Comparison of ENCODE assay signal across 8 cellular contexts in genomic region chr5:175728885-175729828, GRCh38.
DNase-seq lines count a peak whose midpoint lies in the region; ATAC-seq and TF ChIP-seq lines count a peak whose summit lies in the region.

No MANE protein-coding gene starts in this region.

- POLR2A ChIA-PET in activated naive CD8-positive, alpha-beta T cell treated with anti-CD3 and anti-CD28 coated beads, Interleukin-2, amount 10 ng/mL, durations not matched to agents 7 days and 5 days (lab: Charles Lee): interaction anchor here (0.7 kb wide), 1 partner anchor 70 kb away, joined by 3 read pairs; no protein-coding TSS in a partner anchor

- no peak overlapping the region for H3K4me3 Mint-ChIP-seq in activated naive CD8-positive, alpha-beta T cell treated with anti-CD3 and anti-CD28 coated beads, Interleukin-2, amount 10 ng/mL, durations not matched to agents 7 days and 5 days
- H3K4me3 Mint-ChIP-seq in activated naive CD8-positive, alpha-beta T cell treated with anti-CD3 and anti-CD28 coated beads, Interleukin-2, amount 50 U/mL, for 24 hours: no peak overlapping the region

- H3K27ac ChIP-seq in SJCRH30 (no peak overlapping the region), hepatocyte (no peak overlapping the region), stomach (no peak overlapping the region), gastrocnemius medialis (no peak overlapping the region)

- no peak for DNase-seq in activated naive CD8-positive, alpha-beta T cell treated with anti-CD3 and anti-CD28 coated beads, Interleukin-2, amount 10 ng/mL, durations not matched to agents 7 days and 5 days
- DNase-seq in activated naive CD8-positive, alpha-beta T cell treated with anti-CD3 and anti-CD28 coated beads, Interleukin-2, amount 50 U/mL, for 24 hours: no peak
- DNase-seq in SJCRH30 (peak; percentile 38 to 52), hepatocyte (ENCODE audit: low spot score) (peak; percentile 69), stomach (peak; percentile 43), DMS79 treated with DMSO at 0.1 percent for 48 hours (lab: John Stamatoyannopoulos, UW) (no peak), gastrocnemius medialis (no peak), NCI-H2107 treated with DMSO at 0.1 percent for 48 hours (lab: John Stamatoyannopoulos, UW; ENCODE audit: unreplicated experiment) (no peak)

- H3K9me3 ChIP-seq in SJCRH30 (replicated peaks): no peaks in the 10 kb centered on the region
- no peaks in the 10 kb centered on the region for H3K9me3 ChIP-seq in hepatocyte (ENCODE audit: low read depth)
- peaks cover 0 to 5% (median 1%) of the 10 kb centered on the region in 4 donors for H3K9me3 ChIP-seq in stomach
- H3K9me3 ChIP-seq in gastrocnemius medialis: no peaks in the 10 kb centered on the region

- no peaks in the 10 kb centered on the region for H3K79me2 ChIP-seq in hepatocyte

- ATAC-seq in activated naive CD8-positive, alpha-beta T cell treated with anti-CD3 and anti-CD28 coated beads, Interleukin-2, amount 10 ng/mL, durations not matched to agents 7 days and 5 days (ENCODE audit: low read depth): peak; percentile 14
- no peak for ATAC-seq in activated naive CD8-positive, alpha-beta T cell treated with anti-CD3 and anti-CD28 coated beads, Interleukin-2, amount 50 U/mL, for 24 hours
- ATAC-seq in gastrocnemius medialis: no peak

- H3K27me3 ChIP-seq in SJCRH30 (no peaks in the 10 kb centered on the region), hepatocyte (no peaks in the 10 kb centered on the region), stomach (peaks cover 0 to 50% (median 12%) of the 10 kb centered on the region in 3 donors), gastrocnemius medialis (peaks cover 6 to 18% (median 15%) of the 10 kb centered on the region in 3 donors)

- no peaks in the 10 kb centered on the region for H4K20me1 ChIP-seq in hepatocyte (ENCODE audit: insufficient read depth, poor library complexity, severe bottlenecking)

- H3K4me1 ChIP-seq in SJCRH30: no peaks in the 10 kb centered on the region
- H3K4me1 ChIP-seq in hepatocyte (ENCODE audit: insufficient read depth): peaks cover 6% of the 10 kb centered on the region
- H3K4me1 ChIP-seq in stomach: peaks cover 8 to 13% (median 11%) of the 10 kb centered on the region in 4 donors
- no peaks in the 10 kb centered on the region for H3K4me1 ChIP-seq in gastrocnemius medialis

- intact Hi-C loops in stomach (cut with DNase I; ENCODE audit: low total_unique reads): no loop called here
- intact Hi-C loops in gastrocnemius medialis (cut with DNase I; ENCODE audit: low total_unique reads): no loop called here

- no peaks in the 10 kb centered on the region for H3K9me2 ChIP-seq in hepatocyte (replicated peaks; ENCODE audit: insufficient read depth)

- no peaks in the 10 kb centered on the region for H3K36me3 Mint-ChIP-seq in activated naive CD8-positive, alpha-beta T cell treated with anti-CD3 and anti-CD28 coated beads, Interleukin-2, amount 10 ng/mL, durations not matched to agents 7 days and 5 days
- no peaks in the 10 kb centered on the region for H3K36me3 Mint-ChIP-seq in activated naive CD8-positive, alpha-beta T cell treated with anti-CD3 and anti-CD28 coated beads, Interleukin-2, amount 50 U/mL, for 24 hours (ENCODE audit: low read depth)

- TF ChIP-seq CTCF in hepatocyte (IDR thresholded peaks at IDR 0.05; ENCODE audit: poor library complexity) (peak; percentile 60), stomach (IDR thresholded peaks at IDR 0.05) (peak in 1 of 7 experiments; percentile 27), gastrocnemius medialis (IDR thresholded peaks at IDR 0.05 in 4 of 5, conservative IDR thresholded peaks at IDR 0.05 in 1 of 5) (no peak)

- H3K27me3 Mint-ChIP-seq in activated naive CD8-positive, alpha-beta T cell treated with anti-CD3 and anti-CD28 coated beads, Interleukin-2, amount 10 ng/mL, durations not matched to agents 7 days and 5 days: peaks cover 17% of the 10 kb centered on the region
- H3K27me3 Mint-ChIP-seq in activated naive CD8-positive, alpha-beta T cell treated with anti-CD3 and anti-CD28 coated beads, Interleukin-2, amount 50 U/mL, for 24 hours: peaks cover 12% of the 10 kb centered on the region

- H3K4me3 ChIP-seq in SJCRH30 (no peak overlapping the region), hepatocyte (no peak overlapping the region), stomach (peak overlapping the region in 1 of 4 donors; percentile 17), gastrocnemius medialis (no peak overlapping the region)

- in situ Hi-C loops in gastrocnemius medialis (cut with MboI; ENCODE audit: low sequenced_read_pairs in 4 of 4): no loop called here

- H3K27ac Mint-ChIP-seq in activated naive CD8-positive, alpha-beta T cell treated with anti-CD3 and anti-CD28 coated beads, Interleukin-2, amount 10 ng/mL, durations not matched to agents 7 days and 5 days: no peak overlapping the region
- H3K27ac Mint-ChIP-seq in activated naive CD8-positive, alpha-beta T cell treated with anti-CD3 and anti-CD28 coated beads, Interleukin-2, amount 50 U/mL, for 24 hours: no peak overlapping the region

- peaks cover 3% of the 10 kb centered on the region for H3K4me1 Mint-ChIP-seq in activated naive CD8-positive, alpha-beta T cell treated with anti-CD3 and anti-CD28 coated beads, Interleukin-2, amount 10 ng/mL, durations not matched to agents 7 days and 5 days
- peaks cover 3% of the 10 kb centered on the region for H3K4me1 Mint-ChIP-seq in activated naive CD8-positive, alpha-beta T cell treated with anti-CD3 and anti-CD28 coated beads, Interleukin-2, amount 50 U/mL, for 24 hours

- peak overlapping the region; percentile 74 for H3K4me2 ChIP-seq in hepatocyte

- no peak for TF ChIP-seq EP300 in stomach (IDR thresholded peaks at IDR 0.05)

- WGBS in hepatocyte (ENCODE audit: low lambda C conversion rate, missing lambda C conversion rate): 23% methylated on average over 32 of the region's 33 CpGs
- WGBS in stomach, 5 donors: 19 to 29% (median 20%) methylated on average over 29 to 33 of the region's 33 CpGs

- no peaks in the 10 kb centered on the region for H3K36me3 ChIP-seq in SJCRH30
- no peaks in the 10 kb centered on the region for H3K36me3 ChIP-seq in hepatocyte (replicated peaks; ENCODE audit: insufficient read depth, low read depth)
- no peaks in the 10 kb centered on the region for H3K36me3 ChIP-seq in stomach
- no peaks in the 10 kb centered on the region for H3K36me3 ChIP-seq in gastrocnemius medialis

- TF ChIP-seq POLR2A in stomach (IDR thresholded peaks at IDR 0.05) (no peak), gastrocnemius medialis (IDR thresholded peaks at IDR 0.05) (no peak)

- H3K9me3 Mint-ChIP-seq in activated naive CD8-positive, alpha-beta T cell treated with anti-CD3 and anti-CD28 coated beads, Interleukin-2, amount 10 ng/mL, durations not matched to agents 7 days and 5 days: peaks cover 1% of the 10 kb centered on the region
- H3K9me3 Mint-ChIP-seq in activated naive CD8-positive, alpha-beta T cell treated with anti-CD3 and anti-CD28 coated beads, Interleukin-2, amount 50 U/mL, for 24 hours: no peaks in the 10 kb centered on the region

- peak overlapping the region; percentile 21 for H2AFZ ChIP-seq in hepatocyte

Comparison
In these comparisons a context has a peak if more than half of its experiments do, and no peak if none do; other contexts are left out.
1. DNase-seq: peak in SJCRH30 (2 of 2), hepatocyte (single experiment) and stomach (single experiment); none in activated naive CD8-positive, alpha-beta T cell treated with anti-CD3 and anti-CD28 coated beads, Interleukin-2, amount 10 ng/mL, durations not matched to agents 7 days and 5 days (single experiment), activated naive CD8-positive, alpha-beta T cell treated with anti-CD3 and anti-CD28 coated beads, Interleukin-2, amount 50 U/mL, for 24 hours (single experiment), DMS79 treated with DMSO at 0.1 percent for 48 hours (single experiment), gastrocnemius medialis (0 of 2) and NCI-H2107 treated with DMSO at 0.1 percent for 48 hours (single experiment).